Comparison of ENCODE assay signal across 18 cellular contexts in genomic region chr3:124793054-124793740, GRCh38.
A peak's percentile ranks its signal among the peaks of the same experiment; 100 is the strongest.
DNase-seq lines count a peak whose midpoint lies in the region; ATAC-seq, FAIRE-seq and TF ChIP-seq lines count a peak whose summit lies in the region.
"Had no signal": no experiment of that assay in that cellular context is flagged by ENCODE, and none has a peak within 500 bp of the region (broad histone marks: within the 10 kb centered on the region; RNA-seq: fewer than 3 reads in every experiment).

No MANE protein-coding gene starts in this region.

- H3K4me1 Mint-ChIP-seq in astrocyte (ENCODE audit: low read depth, unreplicated experiment): peaks cover 43% of the 10 kb centered on the region
- H3K4me1 Mint-ChIP-seq in type B pancreatic cell (ENCODE audit: unreplicated experiment): peaks cover 18% of the 10 kb centered on the region
- no peaks in the 10 kb centered on the region for H3K4me1 Mint-ChIP-seq in naive thymus-derived CD8-positive, alpha-beta T cell
- H3K4me1 Mint-ChIP-seq in endothelial cell (ENCODE audit: unreplicated experiment): peaks cover 5% of the 10 kb centered on the region

- H3K27ac ChIP-seq in heart left ventricle (peak overlapping the region in 8 of 12 donors; percentile 58 to 85 (median 70)), astrocyte (ENCODE audit: low read depth, low read length) (peak overlapping the region; percentile 90)

- H3K4me3 Mint-ChIP-seq in astrocyte (ENCODE audit: unreplicated experiment) (no peak overlapping the region), type B pancreatic cell (no peak overlapping the region), endothelial cell (ENCODE audit: unreplicated experiment) (no peak overlapping the region)
- H3K4me3 Mint-ChIP-seq in naive thymus-derived CD8-positive, alpha-beta T cell: no peak overlapping the region
- H3K4me3 Mint-ChIP-seq: activated T-cell treated with anti-CD3 and anti-CD28 coated beads, Interleukin-2, amount 50 U/mL, for 72 hours; brain had no signal

- POLR2A ChIA-PET in naive thymus-derived CD8-positive, alpha-beta T cell (lab: Charles Lee): no interaction called here

- peaks cover 30% of the 10 kb centered on the region for H3K36me3 Mint-ChIP-seq in astrocyte (ENCODE audit: low read depth, unreplicated experiment)
- H3K36me3 Mint-ChIP-seq in type B pancreatic cell: peaks cover 11% of the 10 kb centered on the region
- H3K36me3 Mint-ChIP-seq in naive thymus-derived CD8-positive, alpha-beta T cell: no peaks in the 10 kb centered on the region
- peaks cover 16% of the 10 kb centered on the region for H3K36me3 Mint-ChIP-seq in endothelial cell (ENCODE audit: low read depth, unreplicated experiment)
- H3K36me3 Mint-ChIP-seq: brain had no signal

- H3K9me3 Mint-ChIP-seq in astrocyte (ENCODE audit: unreplicated experiment) (no peaks in the 10 kb centered on the region), type B pancreatic cell (no peaks in the 10 kb centered on the region), endothelial cell (ENCODE audit: unreplicated experiment) (no peaks in the 10 kb centered on the region)
- H3K9me3 Mint-ChIP-seq in naive thymus-derived CD8-positive, alpha-beta T cell: no peaks in the 10 kb centered on the region
- H3K9me3 Mint-ChIP-seq: activated T-cell treated with anti-CD3 and anti-CD28 coated beads, Interleukin-2, amount 50 U/mL, for 72 hours; brain had no signal

- H3K9ac ChIP-seq in astrocyte (ENCODE audit: low read length): peak overlapping the region; percentile 75

- no peak for TF ChIP-seq CTCF in heart left ventricle (IDR thresholded peaks at IDR 0.05)
- TF ChIP-seq CTCF in astrocyte (IDR thresholded peaks at IDR 0.05; ENCODE audit: insufficient read depth, low read depth, low read length): no peak
- no peak for TF ChIP-seq CTCF in type B pancreatic cell (conservative IDR thresholded peaks at IDR 0.05)
- TF ChIP-seq CTCF in endothelial cell (IDR thresholded peaks at IDR 0.05; ENCODE audit: unreplicated experiment): no peak

- no peaks in the 10 kb centered on the region for H3K27me3 ChIP-seq in heart left ventricle
- no peaks in the 10 kb centered on the region for H3K27me3 ChIP-seq in astrocyte (ENCODE audit: insufficient read depth, low read length)
- H3K27me3 ChIP-seq: upper lobe of left lung had no signal

- WGBS in heart left ventricle, 4 donors: 61 to 74% (median 70%) methylated on average over 6 of the region's 6 CpGs

- H3K36me3 ChIP-seq in heart left ventricle (peaks cover 0 to 51% (median 21%) of the 10 kb centered on the region in 9 donors), astrocyte (ENCODE audit: insufficient read depth, low read length) (peaks cover 8% of the 10 kb centered on the region)

- peak overlapping the region; percentile 96 for H3K27ac Mint-ChIP-seq in astrocyte (ENCODE audit: unreplicated experiment)
- peak overlapping the region; percentile 19 for H3K27ac Mint-ChIP-seq in type B pancreatic cell
- no peak overlapping the region for H3K27ac Mint-ChIP-seq in naive thymus-derived CD8-positive, alpha-beta T cell
- no peak overlapping the region for H3K27ac Mint-ChIP-seq in endothelial cell (ENCODE audit: unreplicated experiment)
- H3K27ac Mint-ChIP-seq: activated T-cell treated with anti-CD3 and anti-CD28 coated beads, Interleukin-2, amount 50 U/mL, for 72 hours had no signal

- intact Hi-C loops in heart left ventricle (cut with DNase I): no loop called here
- intact Hi-C loops in Right ventricle myocardium superior (cut with DNase I): no loop called here

- peaks cover 13% of the 10 kb centered on the region for H3K79me2 ChIP-seq in astrocyte (ENCODE audit: insufficient read depth, low read length)

- H4K20me1 ChIP-seq in astrocyte (ENCODE audit: insufficient read depth, low read length): no peaks in the 10 kb centered on the region

- TF ChIP-seq POLR2A in heart left ventricle (IDR thresholded peaks at IDR 0.05): no peak

- no peak overlapping the region for H3K4me2 ChIP-seq in astrocyte (ENCODE audit: low read length)

- H3K4me1 ChIP-seq in heart left ventricle: peaks cover 2 to 46% (median 39%) of the 10 kb centered on the region in 12 donors
- peaks cover 35% of the 10 kb centered on the region for H3K4me1 ChIP-seq in astrocyte (ENCODE audit: insufficient read depth, low read length)

- DNase-seq in heart left ventricle (peak in 1 of 5 donors; percentile 13), Right ventricle myocardium superior (no peak), astrocyte (ENCODE audit: low read depth) (no peak), kidney tubule cell (ENCODE audit: low spot score) (peak; percentile 29), type B pancreatic cell (ENCODE audit: extremely low spot score, unreplicated experiment) (no peak), endothelial cell (ENCODE audit: low spot score) (no peak)
- DNase-seq in stimulated activated naive CD8-positive, alpha-beta T cell treated with anti-CD3 and anti-CD28 coated beads, Interleukin-15, Interleukin-2, amounts not matched to agents 100 U/mL and 50 U/mL, for 24 hours: no peak
- no peak for DNase-seq in naive thymus-derived CD8-positive, alpha-beta T cell
- DNase-seq: 8988T; activated T-cell treated with anti-CD3 and anti-CD28 coated beads, Interleukin-2, amount 50 U/mL, for 72 hours; NCI-H1436; upper lobe of left lung had no signal

- H3K9me3 ChIP-seq in heart left ventricle (no peaks in the 10 kb centered on the region), astrocyte (ENCODE audit: insufficient read depth, low read depth, low read length) (no peaks in the 10 kb centered on the region)
- H3K9me3 ChIP-seq: upper lobe of left lung had no signal

- ATAC-seq in heart left ventricle (peak in 1 of 4 donors; percentile 27), Right ventricle myocardium superior (ENCODE audit: poor library complexity) (no peak)
- no peak for ATAC-seq in stimulated activated naive CD8-positive, alpha-beta T cell treated with anti-CD3 and anti-CD28 coated beads, Interleukin-15, Interleukin-2, amounts not matched to agents 100 U/mL and 50 U/mL, for 24 hours
- ATAC-seq in naive thymus-derived CD8-positive, alpha-beta T cell: no peak
- ATAC-seq: activated T-cell treated with anti-CD3 and anti-CD28 coated beads, Interleukin-2, amount 50 U/mL, for 72 hours had no signal

- H3K4me3 ChIP-seq in heart left ventricle (no peak overlapping the region), astrocyte (ENCODE audit: insufficient read depth, low read depth, low read length) (no peak overlapping the region)
- H3K4me3 ChIP-seq: upper lobe of left lung had no signal

- FAIRE-seq in astrocyte (lab: Jason Lieb, UNC): peak; percentile 32
- FAIRE-seq: D721Med, endothelial cell of umbilical vein, GM12891, GM19239, H1 had no signal

- H2AFZ ChIP-seq in astrocyte (ENCODE audit: low read depth, low read length): no peak overlapping the region

- H3K27me3 Mint-ChIP-seq in astrocyte (ENCODE audit: low read depth, unreplicated experiment): peaks cover 1% of the 10 kb centered on the region
- no peaks in the 10 kb centered on the region for H3K27me3 Mint-ChIP-seq in type B pancreatic cell
- H3K27me3 Mint-ChIP-seq in naive thymus-derived CD8-positive, alpha-beta T cell: peaks cover 0 to 1% (median 0%) of the 10 kb centered on the region in 5 donors
- H3K27me3 Mint-ChIP-seq in endothelial cell (ENCODE audit: unreplicated experiment): no peaks in the 10 kb centered on the region

Comparison
In these comparisons a context has a peak if more than half of its experiments do, and no peak if none do; other contexts are left out.
1. H3K27ac Mint-ChIP-seq: peak in astrocyte (single experiment) and type B pancreatic cell (single experiment); none in naive thymus-derived CD8-positive, alpha-beta T cell (0 of 10) and endothelial cell (single experiment).